Comparison of ENCODE assay signal across 3 cellular contexts in the genomic region with DNA sequence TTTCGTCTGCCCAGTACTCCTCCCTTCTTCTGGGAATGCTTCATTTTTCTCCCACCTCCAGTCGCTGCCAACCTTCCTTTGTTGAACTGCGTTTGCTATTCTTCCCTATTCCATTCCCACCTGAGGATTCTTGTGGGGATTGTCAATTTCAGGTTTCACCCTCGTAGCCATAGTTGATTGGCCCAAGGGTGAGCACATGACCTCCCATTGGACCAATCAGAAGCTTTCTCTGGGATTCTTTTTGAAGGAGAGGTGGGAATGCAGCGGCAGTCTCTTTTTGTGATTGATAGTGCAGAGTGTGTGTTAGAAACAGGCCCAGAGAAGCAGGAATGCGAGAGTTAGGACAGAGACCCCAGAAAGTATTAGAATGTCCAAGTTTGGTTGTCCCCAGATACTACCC.
TF ChIP-seq lines count a peak whose summit lies in the region.

No MANE protein-coding gene starts in this region.

TF ChIP-seq in GM23338, 12 proteins besides CTCF, POLR2A, EP300 and RAD21 (continues in another document):
- TF ChIP-seq NANOG (IDR thresholded peaks at IDR 0.05; ENCODE audit: borderline replicate concordance) (no peak), ZNF114 (CRISPR knock-in tag; IDR thresholded peaks at IDR 0.05) (no peak)
- TF ChIP-seq, protein P1, sequence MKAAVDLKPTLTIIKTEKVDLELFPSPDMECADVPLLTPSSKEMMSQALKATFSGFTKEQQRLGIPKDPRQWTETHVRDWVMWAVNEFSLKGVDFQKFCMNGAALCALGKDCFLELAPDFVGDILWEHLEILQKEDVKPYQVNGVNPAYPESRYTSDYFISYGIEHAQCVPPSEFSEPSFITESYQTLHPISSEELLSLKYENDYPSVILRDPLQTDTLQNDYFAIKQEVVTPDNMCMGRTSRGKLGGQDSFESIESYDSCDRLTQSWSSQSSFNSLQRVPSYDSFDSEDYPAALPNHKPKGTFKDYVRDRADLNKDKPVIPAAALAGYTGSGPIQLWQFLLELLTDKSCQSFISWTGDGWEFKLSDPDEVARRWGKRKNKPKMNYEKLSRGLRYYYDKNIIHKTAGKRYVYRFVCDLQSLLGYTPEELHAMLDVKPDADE (IDR thresholded peaks at IDR 0.05), result no peak
- TF ChIP-seq, protein P2, sequence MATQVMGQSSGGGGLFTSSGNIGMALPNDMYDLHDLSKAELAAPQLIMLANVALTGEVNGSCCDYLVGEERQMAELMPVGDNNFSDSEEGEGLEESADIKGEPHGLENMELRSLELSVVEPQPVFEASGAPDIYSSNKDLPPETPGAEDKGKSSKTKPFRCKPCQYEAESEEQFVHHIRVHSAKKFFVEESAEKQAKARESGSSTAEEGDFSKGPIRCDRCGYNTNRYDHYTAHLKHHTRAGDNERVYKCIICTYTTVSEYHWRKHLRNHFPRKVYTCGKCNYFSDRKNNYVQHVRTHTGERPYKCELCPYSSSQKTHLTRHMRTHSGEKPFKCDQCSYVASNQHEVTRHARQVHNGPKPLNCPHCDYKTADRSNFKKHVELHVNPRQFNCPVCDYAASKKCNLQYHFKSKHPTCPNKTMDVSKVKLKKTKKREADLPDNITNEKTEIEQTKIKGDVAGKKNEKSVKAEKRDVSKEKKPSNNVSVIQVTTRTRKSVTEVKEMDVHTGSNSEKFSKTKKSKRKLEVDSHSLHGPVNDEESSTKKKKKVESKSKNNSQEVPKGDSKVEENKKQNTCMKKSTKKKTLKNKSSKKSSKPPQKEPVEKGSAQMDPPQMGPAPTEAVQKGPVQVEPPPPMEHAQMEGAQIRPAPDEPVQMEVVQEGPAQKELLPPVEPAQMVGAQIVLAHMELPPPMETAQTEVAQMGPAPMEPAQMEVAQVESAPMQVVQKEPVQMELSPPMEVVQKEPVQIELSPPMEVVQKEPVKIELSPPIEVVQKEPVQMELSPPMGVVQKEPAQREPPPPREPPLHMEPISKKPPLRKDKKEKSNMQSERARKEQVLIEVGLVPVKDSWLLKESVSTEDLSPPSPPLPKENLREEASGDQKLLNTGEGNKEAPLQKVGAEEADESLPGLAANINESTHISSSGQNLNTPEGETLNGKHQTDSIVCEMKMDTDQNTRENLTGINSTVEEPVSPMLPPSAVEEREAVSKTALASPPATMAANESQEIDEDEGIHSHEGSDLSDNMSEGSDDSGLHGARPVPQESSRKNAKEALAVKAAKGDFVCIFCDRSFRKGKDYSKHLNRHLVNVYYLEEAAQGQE (IDR thresholded peaks at IDR 0.05; ENCODE audit: unreplicated experiment), result no peak

TF ChIP-seq in IMR-90, 13 proteins besides CTCF, POLR2A, EP300 and RAD21:
- no peak for TF ChIP-seq MAFK (IDR thresholded peaks at IDR 0.05; ENCODE audit: low read depth, low read length)
- no peak for TF ChIP-seq CHD1 (IDR thresholded peaks at IDR 0.05; ENCODE audit: low read depth, low read length)
- TF ChIP-seq MXI1 (IDR thresholded peaks at IDR 0.05; ENCODE audit: borderline replicate concordance, low read depth, low read length), result no peak
- TF ChIP-seq, protein P3, sequence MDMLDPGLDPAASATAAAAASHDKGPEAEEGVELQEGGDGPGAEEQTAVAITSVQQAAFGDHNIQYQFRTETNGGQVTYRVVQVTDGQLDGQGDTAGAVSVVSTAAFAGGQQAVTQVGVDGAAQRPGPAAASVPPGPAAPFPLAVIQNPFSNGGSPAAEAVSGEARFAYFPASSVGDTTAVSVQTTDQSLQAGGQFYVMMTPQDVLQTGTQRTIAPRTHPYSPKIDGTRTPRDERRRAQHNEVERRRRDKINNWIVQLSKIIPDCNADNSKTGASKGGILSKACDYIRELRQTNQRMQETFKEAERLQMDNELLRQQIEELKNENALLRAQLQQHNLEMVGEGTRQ (IDR thresholded peaks at IDR 0.05; ENCODE audit: low read depth, low read length), result 0 out of 2 replicates have a peak, but pooled peaks have one; percentile 11
- no peak for TF ChIP-seq BHLHE40 (IDR thresholded peaks at IDR 0.05; ENCODE audit: low read depth, low read length)
- TF ChIP-seq, protein P4, sequence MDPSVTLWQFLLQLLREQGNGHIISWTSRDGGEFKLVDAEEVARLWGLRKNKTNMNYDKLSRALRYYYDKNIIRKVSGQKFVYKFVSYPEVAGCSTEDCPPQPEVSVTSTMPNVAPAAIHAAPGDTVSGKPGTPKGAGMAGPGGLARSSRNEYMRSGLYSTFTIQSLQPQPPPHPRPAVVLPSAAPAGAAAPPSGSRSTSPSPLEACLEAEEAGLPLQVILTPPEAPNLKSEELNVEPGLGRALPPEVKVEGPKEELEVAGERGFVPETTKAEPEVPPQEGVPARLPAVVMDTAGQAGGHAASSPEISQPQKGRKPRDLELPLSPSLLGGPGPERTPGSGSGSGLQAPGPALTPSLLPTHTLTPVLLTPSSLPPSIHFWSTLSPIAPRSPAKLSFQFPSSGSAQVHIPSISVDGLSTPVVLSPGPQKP (IDR thresholded peaks at IDR 0.05; ENCODE audit: borderline replicate concordance, low read depth, low read length), result no peak

TF ChIP-seq in H1, 55 proteins besides CTCF, POLR2A, EP300 and RAD21:
- TF ChIP-seq, protein P5, sequence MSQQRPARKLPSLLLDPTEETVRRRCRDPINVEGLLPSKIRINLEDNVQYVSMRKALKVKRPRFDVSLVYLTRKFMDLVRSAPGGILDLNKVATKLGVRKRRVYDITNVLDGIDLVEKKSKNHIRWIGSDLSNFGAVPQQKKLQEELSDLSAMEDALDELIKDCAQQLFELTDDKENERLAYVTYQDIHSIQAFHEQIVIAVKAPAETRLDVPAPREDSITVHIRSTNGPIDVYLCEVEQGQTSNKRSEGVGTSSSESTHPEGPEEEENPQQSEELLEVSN (IDR thresholded peaks at IDR 0.05), result peak; percentile 40; the same call in 1 of the 2 replicates
- TF ChIP-seq, protein P3 (IDR thresholded peaks at IDR 0.05; ENCODE audit: low read length), result peak; percentile 62
- TF ChIP-seq CREB1 (IDR thresholded peaks at IDR 0.05), result no peak
